4 cellular contexts compared by ENCODE assay signal in the genomic region with DNA sequence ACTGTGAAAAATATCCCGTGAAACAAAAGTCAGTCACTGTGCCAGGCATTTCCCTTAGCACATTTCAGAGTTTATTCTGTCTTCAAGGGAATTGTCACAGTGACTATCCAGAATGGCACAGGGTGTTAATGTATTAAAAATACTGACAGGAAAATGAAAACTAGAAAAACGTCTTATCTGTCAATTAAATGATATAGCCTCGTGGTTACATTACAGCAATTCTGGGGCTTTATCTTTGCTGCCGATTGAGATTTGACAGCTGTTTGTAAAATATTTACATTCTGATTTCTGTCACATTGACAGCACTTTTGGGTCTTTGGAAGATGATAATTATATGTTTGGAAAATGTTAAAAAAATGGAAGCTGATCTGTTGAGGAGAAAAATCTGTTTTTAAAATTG.
"Had no signal": no experiment of that assay in that cellular context is flagged by ENCODE, and none has a peak within 500 bp of the region (broad histone marks: within the 10 kb centered on the region; RNA-seq: fewer than 3 reads in every experiment).

No MANE protein-coding gene starts in this region.

- H3K27ac ChIP-seq: GM23248 had no signal

- H3K4me2 ChIP-seq: GM23338 had no signal

- H3K4me3 ChIP-seq: GM23248, GM23338, HAP-1 had no signal

- H3K36me3 ChIP-seq: HAP-1 had no signal

- H3K9ac ChIP-seq: GM23248 had no signal

- H2AFZ ChIP-seq: GM23248, GM23338 had no signal

- H3K9me3 ChIP-seq: HAP-1 had no signal

- ATAC-seq: GM23338, HCT116 had no signal
